Comparison of ENCODE assay signal across 22 cellular contexts in genomic region chr16:24761526-24761925, GRCh38. TPM values are rescaled to one million over a fixed set of nuclear protein-coding genes. Genes with fewer than 3 reads are reported as not detected.
DNase-seq lines count a peak whose midpoint lies in the region; ATAC-seq, FAIRE-seq and TF ChIP-seq lines count a peak whose summit lies in the region.
"Had no signal": no experiment of that assay in that cellular context is flagged by ENCODE, and none has a peak within 500 bp of the region (broad histone marks: within the 10 kb centered on the region; RNA-seq: fewer than 3 reads in every experiment).

No MANE protein-coding gene starts in this region.

- H3K9me3 Mint-ChIP-seq in activated T-cell treated with anti-CD3 and anti-CD28 coated beads, Interleukin-2, amount 50 U/mL, for 24 hours: no peaks in the 10 kb centered on the region
- H3K9me3 Mint-ChIP-seq in activated T-cell treated with anti-CD3 and anti-CD28 coated beads, Interleukin-2, amount 50 U/mL, for 72 hours: no peaks in the 10 kb centered on the region
- no peaks in the 10 kb centered on the region for H3K9me3 Mint-ChIP-seq in HFFc6
- H3K9me3 Mint-ChIP-seq in mesothelial cell of epicardium: no peaks in the 10 kb centered on the region

- ATAC-seq in activated T-cell treated with anti-CD3 and anti-CD28 coated beads, Interleukin-2, amount 50 U/mL, for 72 hours (replicated peaks in 1 of 2): no peak
- ATAC-seq: PC-3 had no signal

- H3K9me3 ChIP-seq in stomach smooth muscle (ENCODE audit: control insufficient read depth in 2 of 2, low read length in 2 of 2): no peaks in the 10 kb centered on the region

- no peak overlapping the region for H3K4me3 Mint-ChIP-seq in activated T-cell treated with anti-CD3 and anti-CD28 coated beads, Interleukin-2, amount 50 U/mL, for 24 hours
- no peak overlapping the region for H3K4me3 Mint-ChIP-seq in activated T-cell treated with anti-CD3 and anti-CD28 coated beads, Interleukin-2, amount 50 U/mL, for 72 hours
- H3K4me3 Mint-ChIP-seq in HFFc6 (no peak overlapping the region), mesothelial cell of epicardium (no peak overlapping the region)
- H3K4me3 Mint-ChIP-seq: CD14-positive monocyte had no signal

- DNase-seq in activated T-cell treated with anti-CD3 and anti-CD28 coated beads, Interleukin-2, amount 50 U/mL, for 24 hours: no peak
- no peak for DNase-seq in activated T-cell treated with anti-CD3 and anti-CD28 coated beads, Interleukin-2, amount 50 U/mL, for 72 hours
- no peak for DNase-seq in HFFc6
- DNase-seq in mesothelial cell of epicardium (ENCODE audit: low spot score in 2 of 2, unreplicated experiment in 2 of 2): no peak
- DNase-seq in NCI-H1694 treated with DMSO at 0.1 percent for 48 hours (lab: John Stamatoyannopoulos, UW): no peak
- no peak for DNase-seq in effector CD4-positive, alpha-beta T cell
- no peak for DNase-seq in GM12891 (ENCODE audit: insufficient read length, low spot score)
- DNase-seq: AML-193, COR-L47, DMS 273 treated with DMSO at 0.1 percent for 48 hours, DND-41, H7, KG1, MV-4-11, NCI-H1417, NCI-H187 treated with DMSO at 0.1 percent for 48 hours, NCI-H526, PC-3 had no signal

- no peaks in the 10 kb centered on the region for H3K27me3 ChIP-seq in stomach smooth muscle (ENCODE audit: control insufficient read depth in 1 of 2, insufficient read depth in 2 of 2, low read length in 2 of 2)

- peaks cover 4 to 9% of the 10 kb centered on the region in 2 donors for H3K36me3 ChIP-seq in stomach smooth muscle (ENCODE audit: control insufficient read depth in 2 of 2, insufficient read depth in 2 of 2, low read length in 2 of 2)

- peaks cover 3% of the 10 kb centered on the region for H3K4me1 ChIP-seq in stomach smooth muscle (ENCODE audit: control insufficient read depth, insufficient read depth, low read length)

- H3K4me1 Mint-ChIP-seq in activated T-cell treated with anti-CD3 and anti-CD28 coated beads, Interleukin-2, amount 50 U/mL, for 24 hours (ENCODE audit: low read depth): peaks cover 42% of the 10 kb centered on the region
- peaks cover 16% of the 10 kb centered on the region for H3K4me1 Mint-ChIP-seq in activated T-cell treated with anti-CD3 and anti-CD28 coated beads, Interleukin-2, amount 50 U/mL, for 72 hours (ENCODE audit: low read depth)
- H3K4me1 Mint-ChIP-seq in HFFc6 (ENCODE audit: low read depth) (peaks cover 18% of the 10 kb centered on the region), mesothelial cell of epicardium (peaks cover 7% of the 10 kb centered on the region)
- H3K4me1 Mint-ChIP-seq: CD14-positive monocyte had no signal

- TF ChIP-seq CTCF in HFFc6 (IDR thresholded peaks at IDR 0.05) (no peak), mesothelial cell of epicardium (IDR thresholded peaks at IDR 0.05; ENCODE audit: unreplicated experiment) (no peak)

- peaks cover 49% of the 10 kb centered on the region for H3K36me3 Mint-ChIP-seq in activated T-cell treated with anti-CD3 and anti-CD28 coated beads, Interleukin-2, amount 50 U/mL, for 24 hours (ENCODE audit: low read depth)
- peaks cover 0 to 9% of the 10 kb centered on the region in 2 donors for H3K36me3 Mint-ChIP-seq in activated T-cell treated with anti-CD3 and anti-CD28 coated beads, Interleukin-2, amount 50 U/mL, for 72 hours (ENCODE audit: insufficient read depth in 2 of 2)
- H3K36me3 Mint-ChIP-seq in HFFc6 (ENCODE audit: low read depth) (peaks cover 19% of the 10 kb centered on the region), mesothelial cell of epicardium (peaks cover 9% of the 10 kb centered on the region)

- H3K27ac ChIP-seq in stomach smooth muscle (ENCODE audit: low read length): peak overlapping the region; percentile 3
- H3K27ac ChIP-seq: 22Rv1, RWPE1 had no signal

- H3K9ac ChIP-seq in stomach smooth muscle (ENCODE audit: low read length in 2 of 2): no peak overlapping the region

- TF ChIP-seq POLR2A in GM12891 (IDR thresholded peaks at IDR 0.05; ENCODE audit: low read depth, low read length): no peak

- peak overlapping the region; percentile 32 for H3K27ac Mint-ChIP-seq in activated T-cell treated with anti-CD3 and anti-CD28 coated beads, Interleukin-2, amount 50 U/mL, for 24 hours
- H3K27ac Mint-ChIP-seq in activated T-cell treated with anti-CD3 and anti-CD28 coated beads, Interleukin-2, amount 50 U/mL, for 72 hours: no peak overlapping the region
- H3K27ac Mint-ChIP-seq in HFFc6 (0 out of 2 replicates have a peak overlapping the region, but pooled peaks have one; percentile 26), mesothelial cell of epicardium (peak overlapping the region; percentile 32)

- no peak for FAIRE-seq in GM12891 (lab: Jason Lieb, UNC)

- H3K4me3 ChIP-seq in stomach smooth muscle (ENCODE audit: low read length in 2 of 2): no peak overlapping the region

- H3K27me3 Mint-ChIP-seq in activated T-cell treated with anti-CD3 and anti-CD28 coated beads, Interleukin-2, amount 50 U/mL, for 24 hours: no peaks in the 10 kb centered on the region
- H3K27me3 Mint-ChIP-seq in activated T-cell treated with anti-CD3 and anti-CD28 coated beads, Interleukin-2, amount 50 U/mL, for 72 hours (ENCODE audit: low read depth): no peaks in the 10 kb centered on the region
- H3K27me3 Mint-ChIP-seq in HFFc6 (ENCODE audit: insufficient read depth) (no peaks in the 10 kb centered on the region), mesothelial cell of epicardium (ENCODE audit: low read depth) (no peaks in the 10 kb centered on the region)

TF ChIP-seq in GM12891, 5 proteins besides CTCF, POLR2A, EP300 and RAD21:
- TF ChIP-seq POU2F2 (IDR thresholded peaks at IDR 0.05; ENCODE audit: low read depth, low read length): no peak
- TF ChIP-seq SPI1 (IDR thresholded peaks at IDR 0.05; ENCODE audit: low read depth, low read length): no peak
- TF ChIP-seq TAF1 (IDR thresholded peaks at IDR 0.05; ENCODE audit: low read depth, low read length): no peak
- TF ChIP-seq PAX5 (IDR thresholded peaks at IDR 0.05; ENCODE audit: insufficient read depth, low read length, severe bottlenecking): no peak
- no peak for TF ChIP-seq POLR2AphosphoS5 (IDR thresholded peaks at IDR 0.05; ENCODE audit: low read depth, low read length)

RNA-seq across cellular contexts. Expression of gene TNRC6A, which starts 32.1 kb away (rescaled TPM):
- 10 to 100 TPM; 37.4 to 39.7 TPM for total RNA-seq in activated T-cell treated with anti-CD3 and anti-CD28 coated beads, Interleukin-2, amount 50 U/mL, for 72 hours
- total RNA-seq in HFFc6 (2021; fragmentation: NEBNext Ultra II Directional; extraction: Animal tissue kit (Norgen Biotek cat#: 25700)): 10 to 100 TPM; 40.7 to 49.3 (median 41.7) TPM
- 77.3 to 89.7 TPM (median 82.1 TPM) in 3 replicates for total RNA-seq in mesothelial cell of epicardium
- polyA plus RNA-seq in GM12891 (2012; ENCODE audit: low read depth, missing spikeins): 9.6 TPM
